7 cellular contexts compared by ENCODE assay signal in genomic region chr7:130009848-130010688, GRCh38. TPM values are rescaled to one million over a fixed set of nuclear protein-coding genes. Genes with fewer than 3 reads are reported as not detected.
DNase-seq lines count a peak whose midpoint lies in the region; ATAC-seq, FAIRE-seq and TF ChIP-seq lines count a peak whose summit lies in the region.

No MANE protein-coding gene starts in this region.

- no peak for DNase-seq in GM18507 (ENCODE audit: extremely low spot score, insufficient read length, low read depth)
- DNase-seq in HCT116 (ENCODE audit: low read depth, low spot score): peak; percentile 91
- peak; percentile 44 for DNase-seq in OCI-M1 (lab: John Stamatoyannopoulos, UW)
- DNase-seq in choroid plexus epithelial cell (ENCODE audit: low read depth): peak; percentile 77
- peak; percentile 93 for DNase-seq in osteoblast (ENCODE audit: insufficient read length, low spot score, missing footprints)
- no peak for DNase-seq in progenitor cell of endocrine pancreas (ENCODE audit: low spot score, unreplicated experiment)

- FAIRE-seq in GM18507 (lab: Jason Lieb, UNC): peak; percentile 49

- no peaks in the 10 kb centered on the region for H3K9me3 Mint-ChIP-seq in progenitor cell of endocrine pancreas (ENCODE audit: low read depth)

- H3K27ac ChIP-seq in HCT116 (ENCODE audit: low read depth, low read length): peak overlapping the region; percentile 89
- H3K27ac ChIP-seq in osteoblast (ENCODE audit: low read depth, low read length): peak overlapping the region; percentile 85

- no TSS peak for BruUV-seq in HCT116 (replicated peaks; lab: Mats Ljungman, UMichigan)

- ATAC-seq in HCT116 (peak; percentile 75), GM19467 (IDR thresholded peaks at IDR 0.05; ENCODE audit: unreplicated experiment) (no peak)

- H3K27ac Mint-ChIP-seq in progenitor cell of endocrine pancreas: no peak overlapping the region

- CTCF ChIA-PET in HCT116 (lab: Charles Lee): interaction anchor here (0.7 to 3.4 kb wide), 18 partner anchors 25 to 792 kb away, joined by 3 to 44 read pairs (median 4); partner anchors contain the start of gene STRIP2

- no peaks in the 10 kb centered on the region for H3K27me3 Mint-ChIP-seq in progenitor cell of endocrine pancreas

- TF ChIP-seq CTCF in HCT116 (IDR thresholded peaks at IDR 0.05 in 2 of 3, conservative IDR thresholded peaks at IDR 0.05 in 1 of 3; ENCODE audit: borderline replicate concordance in 1 of 3, insufficient read depth in 1 of 3, low read depth in 2 of 3, low read length in 2 of 3): no peak
- TF ChIP-seq CTCF in choroid plexus epithelial cell (conservative IDR thresholded peaks at IDR 0.05; ENCODE audit: low read depth, low read length): no peak
- TF ChIP-seq CTCF in osteoblast (IDR thresholded peaks at IDR 0.05; ENCODE audit: extremely low read depth, low read depth, low read length): no peak
- no peak for TF ChIP-seq CTCF in progenitor cell of endocrine pancreas (IDR thresholded peaks at IDR 0.05; ENCODE audit: unreplicated experiment)

- H3K4me1 ChIP-seq in HCT116 (ENCODE audit: control insufficient read depth in 1 of 2, insufficient read depth in 2 of 2, low read length in 2 of 2): peaks cover 36 to 45% of the 10 kb centered on the region in 2 experiments
- peaks cover 20% of the 10 kb centered on the region for H3K4me1 ChIP-seq in osteoblast (ENCODE audit: insufficient read depth, low read length)

- TF ChIP-seq POLR2A in HCT116 (IDR thresholded peaks at IDR 0.05; ENCODE audit: borderline replicate concordance, extremely low read depth, insufficient read depth, insufficient read length): no peak

- H3K27me3 ChIP-seq in HCT116 (ENCODE audit: insufficient read depth, low read length) (no peaks in the 10 kb centered on the region), osteoblast (ENCODE audit: insufficient read depth, low read length) (no peaks in the 10 kb centered on the region)

- no peak for TF ChIP-seq RAD21 in HCT116 (IDR thresholded peaks at IDR 0.05; ENCODE audit: low read depth)

- intact Hi-C loops in HCT116 (cut with micrococcal nuclease): loop anchor here (1.0 to 10.0 kb wide), 7 partner anchors 61 to 785 kb away; partner anchors contain the start of gene AHCYL2

- no peaks in the 10 kb centered on the region for H3K9me2 ChIP-seq in HCT116 (ENCODE audit: insufficient read depth)

- H3K4me3 Mint-ChIP-seq in progenitor cell of endocrine pancreas (ENCODE audit: low read depth): no peak overlapping the region

- POLR2A ChIA-PET in HCT116 (lab: Charles Lee): interaction anchor here (0.6 to 1.8 kb wide), 11 partner anchors 10 to 181 kb away, joined by 3 to 12 read pairs (median 5); no protein-coding TSS in a partner anchor

- no peaks in the 10 kb centered on the region for H3K9me3 ChIP-seq in HCT116 (ENCODE audit: control insufficient read depth in 1 of 2, insufficient read depth in 1 of 2, low read depth in 1 of 2, low read length in 2 of 2)
- no peaks in the 10 kb centered on the region for H3K9me3 ChIP-seq in osteoblast (ENCODE audit: low read depth, low read length)

- peak overlapping the region; percentile 72 for H3K9ac ChIP-seq in HCT116 (ENCODE audit: low read length)

- H3K4me1 Mint-ChIP-seq in progenitor cell of endocrine pancreas (ENCODE audit: low read depth): peaks cover 1% of the 10 kb centered on the region

- no peaks in the 10 kb centered on the region for H3K36me3 ChIP-seq in HCT116 (ENCODE audit: control insufficient read depth in 1 of 2, insufficient read depth in 2 of 2, low read length in 2 of 2)
- H3K36me3 ChIP-seq in osteoblast (ENCODE audit: insufficient read depth, low read length): no peaks in the 10 kb centered on the region

- H4K20me1 ChIP-seq in HCT116 (ENCODE audit: insufficient read depth): no peaks in the 10 kb centered on the region
- peaks cover 7% of the 10 kb centered on the region for H4K20me1 ChIP-seq in osteoblast (ENCODE audit: insufficient read depth, low read length)

- H2AFZ ChIP-seq in HCT116 (ENCODE audit: low read depth, low read length, poor library complexity, severe bottlenecking) (no peak overlapping the region), osteoblast (ENCODE audit: low read length) (no peak overlapping the region)

- no peaks in the 10 kb centered on the region for H3K36me3 Mint-ChIP-seq in progenitor cell of endocrine pancreas (ENCODE audit: insufficient read depth)

- RAD21 ChIA-PET in HCT116 (lab: Charles Lee; ENCODE audit: low non-redundant PET in 1 of 2, low total read pairs in 2 of 2, uncharacterized antibody in 2 of 2, unreplicated experiment in 2 of 2): interaction anchor here (0.7 to 1.5 kb wide), 7 partner anchors 40 to 792 kb away, joined by 3 to 7 read pairs (median 4); no protein-coding TSS in a partner anchor

- H3K4me3 ChIP-seq in HCT116 (replicated peaks in 1 of 2; ENCODE audit: low read depth in 1 of 2, low read length in 2 of 2) (peak overlapping the region in 1 of 2 experiments; percentile 1; a peak in 1 of 4 replicates), choroid plexus epithelial cell (ENCODE audit: low read depth, low read length) (no peak overlapping the region), osteoblast (ENCODE audit: insufficient read depth, low read length) (no peak overlapping the region)

- H3K79me2 ChIP-seq in HCT116 (ENCODE audit: insufficient read depth, low read length): no peaks in the 10 kb centered on the region
- no peaks in the 10 kb centered on the region for H3K79me2 ChIP-seq in osteoblast (ENCODE audit: insufficient read depth, low read length)

- H3K4me2 ChIP-seq in HCT116 (ENCODE audit: low read length) (peak overlapping the region; percentile 59), osteoblast (ENCODE audit: insufficient read depth, low read length) (peak overlapping the region; percentile 56)

TF ChIP-seq in HCT116, 20 proteins besides CTCF, POLR2A, EP300 and RAD21 (continues in another document):
- TF ChIP-seq ELF1 (IDR thresholded peaks at IDR 0.05; ENCODE audit: borderline replicate concordance, low read depth) (no peak), CEBPB (IDR thresholded peaks at IDR 0.05; ENCODE audit: low read depth) (no peak), MAX (IDR thresholded peaks at IDR 0.05) (no peak), EGR1 (IDR thresholded peaks at IDR 0.05; ENCODE audit: low read depth) (no peak), TCF7L2 (IDR thresholded peaks at IDR 0.05; ENCODE audit: borderline replicate concordance, extremely low read depth, insufficient read depth, insufficient read length) (peak; percentile 10), ZFX (IDR thresholded peaks at IDR 0.05) (no peak; the same call in 1 of the 2 replicates), JUND (IDR thresholded peaks at IDR 0.05) (no peak), EZH2 (IDR thresholded peaks at IDR 0.05) (no peak), CBX3 (IDR thresholded peaks at IDR 0.05; ENCODE audit: low read depth) (no peak), SRF (IDR thresholded peaks at IDR 0.05; ENCODE audit: low read depth) (no peak), YY1 (IDR thresholded peaks at IDR 0.05; ENCODE audit: extremely low read depth, insufficient replicate concordance, low read depth, low read length) (peak; percentile 27), SIN3A (IDR thresholded peaks at IDR 0.05; ENCODE audit: low read depth) (no peak), POLR2AphosphoS5 (IDR thresholded peaks at IDR 0.05; ENCODE audit: low read depth, low read length) (no peak; the same call in 1 of the 2 replicates), SP1 (IDR thresholded peaks at IDR 0.05; ENCODE audit: low read depth) (no peak)
- TF ChIP-seq, protein P1, sequence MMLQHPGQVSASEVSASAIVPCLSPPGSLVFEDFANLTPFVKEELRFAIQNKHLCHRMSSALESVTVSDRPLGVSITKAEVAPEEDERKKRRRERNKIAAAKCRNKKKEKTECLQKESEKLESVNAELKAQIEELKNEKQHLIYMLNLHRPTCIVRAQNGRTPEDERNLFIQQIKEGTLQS (IDR thresholded peaks at IDR 0.05): no peak
- TF ChIP-seq, protein P2, sequence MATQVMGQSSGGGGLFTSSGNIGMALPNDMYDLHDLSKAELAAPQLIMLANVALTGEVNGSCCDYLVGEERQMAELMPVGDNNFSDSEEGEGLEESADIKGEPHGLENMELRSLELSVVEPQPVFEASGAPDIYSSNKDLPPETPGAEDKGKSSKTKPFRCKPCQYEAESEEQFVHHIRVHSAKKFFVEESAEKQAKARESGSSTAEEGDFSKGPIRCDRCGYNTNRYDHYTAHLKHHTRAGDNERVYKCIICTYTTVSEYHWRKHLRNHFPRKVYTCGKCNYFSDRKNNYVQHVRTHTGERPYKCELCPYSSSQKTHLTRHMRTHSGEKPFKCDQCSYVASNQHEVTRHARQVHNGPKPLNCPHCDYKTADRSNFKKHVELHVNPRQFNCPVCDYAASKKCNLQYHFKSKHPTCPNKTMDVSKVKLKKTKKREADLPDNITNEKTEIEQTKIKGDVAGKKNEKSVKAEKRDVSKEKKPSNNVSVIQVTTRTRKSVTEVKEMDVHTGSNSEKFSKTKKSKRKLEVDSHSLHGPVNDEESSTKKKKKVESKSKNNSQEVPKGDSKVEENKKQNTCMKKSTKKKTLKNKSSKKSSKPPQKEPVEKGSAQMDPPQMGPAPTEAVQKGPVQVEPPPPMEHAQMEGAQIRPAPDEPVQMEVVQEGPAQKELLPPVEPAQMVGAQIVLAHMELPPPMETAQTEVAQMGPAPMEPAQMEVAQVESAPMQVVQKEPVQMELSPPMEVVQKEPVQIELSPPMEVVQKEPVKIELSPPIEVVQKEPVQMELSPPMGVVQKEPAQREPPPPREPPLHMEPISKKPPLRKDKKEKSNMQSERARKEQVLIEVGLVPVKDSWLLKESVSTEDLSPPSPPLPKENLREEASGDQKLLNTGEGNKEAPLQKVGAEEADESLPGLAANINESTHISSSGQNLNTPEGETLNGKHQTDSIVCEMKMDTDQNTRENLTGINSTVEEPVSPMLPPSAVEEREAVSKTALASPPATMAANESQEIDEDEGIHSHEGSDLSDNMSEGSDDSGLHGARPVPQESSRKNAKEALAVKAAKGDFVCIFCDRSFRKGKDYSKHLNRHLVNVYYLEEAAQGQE (IDR thresholded peaks at IDR 0.05; ENCODE audit: low read depth): no peak

RNA-seq across cellular contexts. Expression of gene ZC3HC1, which starts 41.1 kb away (rescaled TPM):
- 23.0 TPM for total RNA-seq in HCT116 (2021; ENCODE audit: unreplicated experiment)
- polyA plus RNA-seq in HCT116 (2012): 13.4 and 17.7 TPM in 2 replicates
- 9.7 and 11.6 TPM in 2 replicates for total RNA-seq in osteoblast
- 31.1 and 32.0 TPM in 2 replicates for total RNA-seq in progenitor cell of endocrine pancreas

RNA-seq across cellular contexts. Expression of gene UBE2H, which starts 57.3 kb away (rescaled TPM):
- total RNA-seq in HCT116 (2021; ENCODE audit: unreplicated experiment) (117 TPM), osteoblast (60.1 and 61.2 TPM in 2 replicates), progenitor cell of endocrine pancreas (87.6 and 99.1 TPM in 2 replicates)
- 52.7 and 54.2 TPM in 2 replicates for polyA plus RNA-seq in HCT116 (2012)

Comparison
In these comparisons a context has a peak if more than half of its experiments do, and no peak if none do; other contexts are left out.
1. DNase-seq: peak in HCT116 (single experiment), OCI-M1 (single experiment), choroid plexus epithelial cell (single experiment) and osteoblast (single experiment); none in GM18507 (single experiment) and progenitor cell of endocrine pancreas (single experiment).